In genomic region chr17:59619313-59620063, GRCh38 we compare ENCODE assay signal across 8 cellular contexts. TPM values are rescaled to one million over a fixed set of nuclear protein-coding genes. Genes with fewer than 3 reads are reported as not detected.
DNase-seq lines count a peak whose midpoint lies in the region; TF ChIP-seq lines count a peak whose summit lies in the region.

Gene CLTC, plus strand, starts transcription at chr17:59619895. Its CDS starts 237 bp downstream, at chr17:59620132.

- TF ChIP-seq EP300 in neural cell (conservative IDR thresholded peaks at IDR 0.05; ENCODE audit: poor library complexity, severe bottlenecking), result peak; percentile 92
- TF ChIP-seq EP300 in stomach (IDR thresholded peaks at IDR 0.05), result no peak

- no peak for TF ChIP-seq RAD21 in neural cell (conservative IDR thresholded peaks at IDR 0.05)

- H3K27ac ChIP-seq in MM.1S (ENCODE audit: low read length) (peak within 1 kb of the TSS; percentile 97), neural cell (ENCODE audit: low read length) (peak within 1 kb of the TSS; percentile 99), stomach (peak within 1 kb of the TSS; percentile 97 to 100 (median 99))

- in situ Hi-C loops in HAP-1 (cut with MboI; ENCODE audit: low sequenced_read_pairs), result loop anchor here (10.0 kb wide), 1 partner anchor 95 kb away; no protein-coding TSS in a partner anchor

- DNase-seq in HAP-1 (ENCODE audit: low spot score in 2 of 2) (peak; percentile 86 to 93), MM.1S (peak; percentile 95), SIG-M5 treated with dmso at 0.1 percent for 504 hours (lab: John Stamatoyannopoulos, UW; ENCODE audit: unreplicated experiment) (peak; percentile 98), activated gamma-delta T cell treated with Interleukin-2 at 50 U/mL for 16 hours (peak; percentile 87), fibroblast of villous mesenchyme (ENCODE audit: low read depth) (peak; percentile 99), stomach (peak; percentile 92)

- no peaks in the 10 kb centered on the region for H3K27me3 ChIP-seq in HAP-1 (ENCODE audit: low read depth)
- H3K27me3 ChIP-seq in MM.1S (replicated peaks; ENCODE audit: insufficient read depth, low read length), result no peaks in the 10 kb centered on the region
- H3K27me3 ChIP-seq in neural cell (ENCODE audit: insufficient read depth, low read depth, low read length), result no peaks in the 10 kb centered on the region
- no peaks in the 10 kb centered on the region for H3K27me3 ChIP-seq in stomach

- peak in 1 of 4 donors; percentile 70 for TF ChIP-seq POLR2A in stomach (IDR thresholded peaks at IDR 0.05)

- H4K20me1 ChIP-seq in MM.1S (ENCODE audit: insufficient read depth, low read length), result peaks cover 38% of the 10 kb centered on the region
- H4K20me1 ChIP-seq in neural cell (ENCODE audit: insufficient read depth), result peaks cover 3% of the 10 kb centered on the region

- H3K4me3 ChIP-seq in HAP-1, result peak within 1 kb of the TSS; percentile 99
- peak within 1 kb of the TSS; percentile 91 for H3K4me3 ChIP-seq in MM.1S (ENCODE audit: low read length)
- peak within 1 kb of the TSS; percentile 98 for H3K4me3 ChIP-seq in fibroblast of villous mesenchyme (ENCODE audit: low read depth, low read length)
- H3K4me3 ChIP-seq in neural cell (ENCODE audit: low read length), result peak within 1 kb of the TSS; percentile 90
- peak within 1 kb of the TSS; percentile 89 to 97 (median 96) for H3K4me3 ChIP-seq in stomach

- TF ChIP-seq CTCF in MM.1S (IDR thresholded peaks at IDR 0.05; ENCODE audit: low read length) (no peak), fibroblast of villous mesenchyme (IDR thresholded peaks at IDR 0.05; ENCODE audit: insufficient read depth, low read depth, low read length) (no peak), neural cell (IDR thresholded peaks at IDR 0.05; ENCODE audit: poor library complexity, severe bottlenecking) (no peak), stomach (IDR thresholded peaks at IDR 0.05) (no peak)

- H3K9ac ChIP-seq in ES-I3 (ENCODE audit: low read depth, low read length) (peak within 1 kb of the TSS; percentile 84), MM.1S (ENCODE audit: low read length) (peak within 1 kb of the TSS; percentile 97), neural cell (ENCODE audit: low read length) (peak within 1 kb of the TSS; percentile 100)

- WGBS in stomach, 5 donors, result 0 to 1% (median 0%) methylated on average over 35 to 65 of the region's 65 CpGs

- H3F3A ChIP-seq in MM.1S (ENCODE audit: insufficient read depth, low read length), result peaks cover 38% of the 10 kb centered on the region
- H3F3A ChIP-seq in neural cell (ENCODE audit: insufficient read depth, low read length, poor library complexity, severe bottlenecking), result peaks cover 13% of the 10 kb centered on the region

- H3K4me2 ChIP-seq in MM.1S (ENCODE audit: low read depth, low read length), result peak within 1 kb of the TSS; percentile 93
- H3K4me2 ChIP-seq in neural cell (ENCODE audit: low read length), result peak within 1 kb of the TSS; percentile 100

- intact Hi-C loops in stomach (cut with DNase I; ENCODE audit: low total_unique reads), result no loop called here

- H3K9me2 ChIP-seq in MM.1S (replicated peaks; ENCODE audit: insufficient read depth, low read length) (no peaks in the 10 kb centered on the region), neural cell (ENCODE audit: insufficient read depth, low read length) (no peaks in the 10 kb centered on the region)

- H3K36me3 ChIP-seq in ES-I3 (ENCODE audit: insufficient read depth, low read length) (no peaks in the 10 kb centered on the region), HAP-1 (replicated peaks) (peaks cover 7% of the 10 kb centered on the region; the same call in 1 of the 2 replicates), MM.1S (replicated peaks; ENCODE audit: insufficient read depth, low read length) (no peaks in the 10 kb centered on the region; the same call in 1 of the 2 replicates), neural cell (ENCODE audit: insufficient read depth, low read length) (no peaks in the 10 kb centered on the region), stomach (no peaks in the 10 kb centered on the region)

- H3K79me2 ChIP-seq in MM.1S (ENCODE audit: low read length) (peaks cover 48% of the 10 kb centered on the region), neural cell (replicated peaks; ENCODE audit: insufficient read depth, low read length) (peaks cover 54% of the 10 kb centered on the region)

- H2AFZ ChIP-seq in MM.1S (ENCODE audit: low read length) (peak within 1 kb of the TSS; percentile 76), neural cell (ENCODE audit: low read depth, low read length) (peak within 1 kb of the TSS; percentile 90)

- H3K9me3 ChIP-seq in ES-I3 (ENCODE audit: control insufficient read depth, insufficient read depth, low read length) (no peaks in the 10 kb centered on the region), HAP-1 (no peaks in the 10 kb centered on the region), MM.1S (replicated peaks; ENCODE audit: insufficient read depth, low read length) (no peaks in the 10 kb centered on the region), neural cell (ENCODE audit: low read length) (no peaks in the 10 kb centered on the region), stomach (no peaks in the 10 kb centered on the region)

- H3K4me1 ChIP-seq in ES-I3 (ENCODE audit: insufficient read depth, low read length) (peaks cover 28% of the 10 kb centered on the region; the same call in 1 of the 2 replicates), HAP-1 (peaks cover 37% of the 10 kb centered on the region), MM.1S (ENCODE audit: low read length) (peaks cover 42% of the 10 kb centered on the region), stomach (peaks cover 43 to 63% (median 50%) of the 10 kb centered on the region in 4 donors)

TF ChIP-seq in neural cell, 6 proteins besides CTCF, POLR2A, EP300 and RAD21:
- peak; percentile 14 for TF ChIP-seq SMC3 (conservative IDR thresholded peaks at IDR 0.05; ENCODE audit: poor library complexity)
- TF ChIP-seq REST (IDR thresholded peaks at IDR 0.05; ENCODE audit: borderline replicate concordance), result peak; percentile 67
- peak; percentile 90 for TF ChIP-seq POLR2AphosphoS5 (IDR thresholded peaks at IDR 0.05)
- peak; percentile 79 for TF ChIP-seq TAF1 (IDR thresholded peaks at IDR 0.05; ENCODE audit: low read depth)
- TF ChIP-seq MXI1 (conservative IDR thresholded peaks at IDR 0.05; ENCODE audit: poor library complexity, severe bottlenecking), result peak; percentile 85
- TF ChIP-seq EZH2 (IDR thresholded peaks at IDR 0.05; ENCODE audit: borderline replicate concordance, insufficient read depth, low read length, poor library complexity, severe bottlenecking), result no peak
TF ChIP-seq in neural cell: peak in this region for 5.

RNA-seq across cellular contexts. Expression of gene CLTC, which starts in this region (rescaled TPM):
- total RNA-seq in fibroblast of villous mesenchyme, result 555 and 613 TPM in 2 replicates
- 189 and 218 TPM in 2 replicates for polyA plus RNA-seq in neural cell
- polyA minus RNA-seq in neural cell, result 388 and 465 TPM in 2 replicates
- 100 to 1,000 TPM; 129 to 363 (median 207) TPM for total RNA-seq in stomach
- polyA plus RNA-seq in stomach, result 10 to 100 TPM; 38.5 to 79.3 (median 40.8) TPM

Comparison
In these comparisons a context has a peak if more than half of its experiments do, and no peak if none do; other contexts are left out.
1. Peak in every context shown above with its lines: DNase-seq, H3K4me3 ChIP-seq and H3K27ac ChIP-seq.